1 cellular context compared by ENCODE assay signal in genomic region chr22:24806663-24807001, GRCh38.
TF ChIP-seq lines count a peak whose summit lies in the region.

No MANE protein-coding gene starts in this region.

TF ChIP-seq in HEK293, 187 proteins besides CTCF, POLR2A, EP300 and RAD21 (continued from another document and continues in another):
- TF ChIP-seq PATZ1 (tag by site-specific recombination; IDR thresholded peaks at IDR 0.05) (no peak; the same call in 1 of the 2 replicates), ZNF660 (tag by site-specific recombination; IDR thresholded peaks at IDR 0.05) (no peak), ZNF777 (tag by site-specific recombination; IDR thresholded peaks at IDR 0.05; ENCODE audit: borderline replicate concordance) (no peak), ZNF658 (tag by site-specific recombination; IDR thresholded peaks at IDR 0.05) (no peak), ZNF280C (tag by site-specific recombination; IDR thresholded peaks at IDR 0.05) (no peak), ZNF600 (tag by site-specific recombination; IDR thresholded peaks at IDR 0.05) (no peak), ZNF585B (tag by site-specific recombination; IDR thresholded peaks at IDR 0.05) (no peak), GLI4 (tag by site-specific recombination; IDR thresholded peaks at IDR 0.05) (no peak), ZNF580 (tag by site-specific recombination; IDR thresholded peaks at IDR 0.05) (no peak), HIC1 (tag by site-specific recombination; IDR thresholded peaks at IDR 0.05) (0 out of 2 replicates have a peak, but pooled peaks have one; percentile 26), ZNF747 (tag by site-specific recombination; IDR thresholded peaks at IDR 0.05) (no peak), ZNF513 (tag by site-specific recombination; IDR thresholded peaks at IDR 0.05) (no peak), SP3 (tag by site-specific recombination; IDR thresholded peaks at IDR 0.05) (peak; percentile 67), ZBTB7A (tag by site-specific recombination; IDR thresholded peaks at IDR 0.05; ENCODE audit: low read depth) (no peak), ZNF19 (tag by site-specific recombination; IDR thresholded peaks at IDR 0.05; ENCODE audit: low read depth) (no peak), HOXD13 (CRISPR knock-in tag; IDR thresholded peaks at IDR 0.05; ENCODE audit: borderline replicate concordance) (no peak), SP2 (tag by site-specific recombination; IDR thresholded peaks at IDR 0.05) (0 out of 2 replicates have a peak, but pooled peaks have one; percentile 30), ZIC2 (tag by site-specific recombination; IDR thresholded peaks at IDR 0.05) (peak; percentile 10; the same call in 1 of the 2 replicates), ZNF121 (tag by site-specific recombination; IDR thresholded peaks at IDR 0.05) (no peak), ZNF514 (tag by site-specific recombination; IDR thresholded peaks at IDR 0.05) (no peak), PRDM6 (tag by site-specific recombination; IDR thresholded peaks at IDR 0.05) (no peak), ZNF518A (tag by site-specific recombination; conservative IDR thresholded peaks at IDR 0.05; ENCODE audit: low read depth) (no peak), ZNF423 (tag by site-specific recombination; IDR thresholded peaks at IDR 0.05) (no peak), ZNF701 (tag by site-specific recombination; IDR thresholded peaks at IDR 0.05) (no peak), ZNF155 (tag by site-specific recombination; IDR thresholded peaks at IDR 0.05) (no peak), ZNF76 (tag by site-specific recombination; IDR thresholded peaks at IDR 0.05; ENCODE audit: borderline replicate concordance, low read depth) (no peak), ZNF211 (tag by site-specific recombination; IDR thresholded peaks at IDR 0.05; ENCODE audit: low read depth) (no peak), ZNF488 (tag by site-specific recombination; IDR thresholded peaks at IDR 0.05) (no peak), HOXC10 (CRISPR knock-in tag; IDR thresholded peaks at IDR 0.05) (no peak), ZNF626 (tag by site-specific recombination; IDR thresholded peaks at IDR 0.05) (no peak), ZNF404 (tag by site-specific recombination; IDR thresholded peaks at IDR 0.05) (no peak), GFI1B (tag by site-specific recombination; IDR thresholded peaks at IDR 0.05) (no peak), ZFP69B (tag by site-specific recombination; IDR thresholded peaks at IDR 0.05) (no peak), GLIS1 (tag by site-specific recombination; IDR thresholded peaks at IDR 0.05) (peak; percentile 65; the same call in 1 of the 2 replicates), ZBTB8A (tag by site-specific recombination; IDR thresholded peaks at IDR 0.05) (no peak), ZNF623 (tag by site-specific recombination; IDR thresholded peaks at IDR 0.05) (no peak), ZNF223 (tag by site-specific recombination; IDR thresholded peaks at IDR 0.05) (no peak), ZBTB6 (tag by site-specific recombination; IDR thresholded peaks at IDR 0.05) (no peak), YY1 (tag by site-specific recombination; IDR thresholded peaks at IDR 0.05) (no peak), ZNF18 (tag by site-specific recombination; IDR thresholded peaks at IDR 0.05) (no peak), KLF8 (tag by site-specific recombination; IDR thresholded peaks at IDR 0.05) (0 out of 2 replicates have a peak, but pooled peaks have one; percentile 27), ZSCAN4 (tag by site-specific recombination; IDR thresholded peaks at IDR 0.05) (0 out of 2 replicates have a peak, but pooled peaks have one; percentile 11), ZNF610 (tag by site-specific recombination; IDR thresholded peaks at IDR 0.05; ENCODE audit: borderline replicate concordance) (no peak)
